ENCODE assay signal across 8 cellular contexts in the genomic region with DNA sequence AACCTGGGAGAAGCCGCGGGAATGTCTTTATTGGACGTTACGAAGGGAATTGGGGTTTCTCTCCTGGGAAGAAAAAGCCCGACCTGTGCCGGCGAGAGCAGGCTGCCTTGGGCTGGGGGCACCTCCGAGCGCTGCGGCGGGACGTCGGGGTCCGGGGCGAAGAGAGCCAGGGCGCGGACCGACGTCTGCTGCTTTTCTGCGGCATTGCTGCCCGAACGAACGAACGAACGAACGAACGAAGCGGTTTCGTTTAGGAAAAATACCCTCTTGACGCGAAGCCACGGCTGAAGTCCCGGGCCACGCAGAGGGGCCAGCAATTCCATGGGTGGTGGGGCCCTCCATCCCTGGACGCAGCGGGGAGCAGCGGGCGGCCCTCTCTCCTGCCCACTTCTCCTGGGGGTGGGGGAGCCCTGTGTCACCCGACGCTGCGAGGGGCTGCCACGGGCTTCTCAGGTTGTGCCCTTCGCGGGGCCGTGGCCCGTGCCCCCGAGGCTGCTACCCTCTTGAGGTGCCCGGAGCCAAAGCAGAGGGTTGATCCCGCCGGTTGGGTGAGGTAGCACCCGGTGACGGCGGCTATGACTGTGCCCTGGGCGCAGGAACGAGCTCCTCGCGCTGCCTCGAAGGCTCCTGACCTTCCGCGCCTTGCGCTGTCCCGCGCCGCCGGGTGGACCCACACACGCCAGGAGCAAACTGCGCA. TPM values are rescaled to one million over a fixed set of nuclear protein-coding genes. Genes with fewer than 3 reads are reported as not detected.
A peak's percentile ranks its signal among the peaks of the same experiment; 100 is the strongest.
DNase-seq lines count a peak whose midpoint lies in the region; ATAC-seq lines count a peak whose summit lies in the region.

No MANE protein-coding gene starts in this region.

- H3K27ac Mint-ChIP-seq in activated CD4-positive, alpha-beta T cell treated with anti-CD3 and anti-CD28 coated beads, Interleukin-2, amount 10 ng/mL, durations not matched to agents 24 days and 14 days = no peak overlapping the region
- H3K27ac Mint-ChIP-seq in activated CD8-positive, alpha-beta T cell treated with anti-CD3 and anti-CD28 coated beads, Interleukin-2, amount 10 ng/mL, durations not matched to agents 7 days and 5 days = no peak overlapping the region
- H3K27ac Mint-ChIP-seq in stimulated activated naive B cell treated with anti-CD40 and anti-IgM and Interleukin-4, amounts not matched to agents 10 μg/mL and 1 μg/mL and 100 μg/mL, for 72 hours = peak overlapping the region; percentile 25

- POLR2A ChIA-PET in activated CD8-positive, alpha-beta T cell treated with anti-CD3 and anti-CD28 coated beads, Interleukin-2, amount 10 ng/mL, durations not matched to agents 7 days and 5 days (lab: Charles Lee) = no interaction called here

- DNase-seq in activated CD4-positive, alpha-beta T cell treated with anti-CD3 and anti-CD28 coated beads, Interleukin-2, amount 10 ng/mL, durations not matched to agents 24 days and 14 days = peak; percentile 66
- no peak for DNase-seq in activated CD4-positive, alpha-beta T cell treated with anti-CD3 and anti-CD28 coated beads for 1 hour
- no peak for DNase-seq in activated CD8-positive, alpha-beta T cell treated with anti-CD3 and anti-CD28 coated beads, Interleukin-2, amount 10 ng/mL, durations not matched to agents 7 days and 5 days
- DNase-seq in left kidney (ENCODE audit: low read depth, low spot score) = peak; percentile 23
- no peak for DNase-seq in stimulated activated naive B cell treated with anti-CD40 and anti-IgM and Interleukin-4, amounts not matched to agents 10 μg/mL and 1 μg/mL and 100 μg/mL, for 72 hours
- no peak for DNase-seq in C1 segment of cervical spinal cord (lab: John Stamatoyannopoulos, UW)
- no peak for DNase-seq in NOMO-1 treated with dmso at 0.1 percent for 144 hours (lab: John Stamatoyannopoulos, UW; ENCODE audit: unreplicated experiment)
- no peak for DNase-seq in dermis blood vessel endothelial cell

- peaks cover 82% of the 10 kb centered on the region for H3K27me3 Mint-ChIP-seq in activated CD4-positive, alpha-beta T cell treated with anti-CD3 and anti-CD28 coated beads, Interleukin-2, amount 10 ng/mL, durations not matched to agents 24 days and 14 days
- peaks cover 82% of the 10 kb centered on the region for H3K27me3 Mint-ChIP-seq in activated CD8-positive, alpha-beta T cell treated with anti-CD3 and anti-CD28 coated beads, Interleukin-2, amount 10 ng/mL, durations not matched to agents 7 days and 5 days (ENCODE audit: low read depth)
- H3K27me3 Mint-ChIP-seq in stimulated activated naive B cell treated with anti-CD40 and anti-IgM and Interleukin-4, amounts not matched to agents 10 μg/mL and 1 μg/mL and 100 μg/mL, for 72 hours = peaks cover 82 to 89% of the 10 kb centered on the region in 2 donors

- peaks cover 4% of the 10 kb centered on the region for H3K4me1 Mint-ChIP-seq in activated CD4-positive, alpha-beta T cell treated with anti-CD3 and anti-CD28 coated beads, Interleukin-2, amount 10 ng/mL, durations not matched to agents 24 days and 14 days
- H3K4me1 Mint-ChIP-seq in activated CD8-positive, alpha-beta T cell treated with anti-CD3 and anti-CD28 coated beads, Interleukin-2, amount 10 ng/mL, durations not matched to agents 7 days and 5 days (ENCODE audit: low read depth) = peaks cover 14% of the 10 kb centered on the region
- peaks cover 23 to 36% of the 10 kb centered on the region in 2 donors for H3K4me1 Mint-ChIP-seq in stimulated activated naive B cell treated with anti-CD40 and anti-IgM and Interleukin-4, amounts not matched to agents 10 μg/mL and 1 μg/mL and 100 μg/mL, for 72 hours

- intact Hi-C loops in activated CD4-positive, alpha-beta T cell treated with anti-CD3 and anti-CD28 coated beads, Interleukin-2, amount 10 ng/mL, durations not matched to agents 24 days and 14 days (cut with micrococcal nuclease) = loop anchor here (5.0 kb wide), 1 partner anchor 153 kb away; no protein-coding TSS in a partner anchor

- ATAC-seq in activated CD8-positive, alpha-beta T cell treated with anti-CD3 and anti-CD28 coated beads, Interleukin-2, amount 10 ng/mL, durations not matched to agents 7 days and 5 days = no peak
- peak in 1 of 2 donors; percentile 38 for ATAC-seq in stimulated activated naive B cell treated with anti-CD40 and anti-IgM and Interleukin-4, amounts not matched to agents 10 μg/mL and 1 μg/mL and 100 μg/mL, for 72 hours (replicated peaks)

- H3K36me3 Mint-ChIP-seq in activated CD4-positive, alpha-beta T cell treated with anti-CD3 and anti-CD28 coated beads, Interleukin-2, amount 10 ng/mL, durations not matched to agents 24 days and 14 days (ENCODE audit: low read depth) = no peaks in the 10 kb centered on the region
- H3K36me3 Mint-ChIP-seq in activated CD8-positive, alpha-beta T cell treated with anti-CD3 and anti-CD28 coated beads, Interleukin-2, amount 10 ng/mL, durations not matched to agents 7 days and 5 days (ENCODE audit: low read depth) = no peaks in the 10 kb centered on the region
- H3K36me3 Mint-ChIP-seq in stimulated activated naive B cell treated with anti-CD40 and anti-IgM and Interleukin-4, amounts not matched to agents 10 μg/mL and 1 μg/mL and 100 μg/mL, for 72 hours = peaks cover 0 to 4% of the 10 kb centered on the region in 2 donors

- no peaks in the 10 kb centered on the region for H3K9me3 Mint-ChIP-seq in activated CD4-positive, alpha-beta T cell treated with anti-CD3 and anti-CD28 coated beads, Interleukin-2, amount 10 ng/mL, durations not matched to agents 24 days and 14 days
- no peaks in the 10 kb centered on the region for H3K9me3 Mint-ChIP-seq in activated CD8-positive, alpha-beta T cell treated with anti-CD3 and anti-CD28 coated beads, Interleukin-2, amount 10 ng/mL, durations not matched to agents 7 days and 5 days (ENCODE audit: insufficient read depth)
- no peaks in the 10 kb centered on the region for H3K9me3 Mint-ChIP-seq in stimulated activated naive B cell treated with anti-CD40 and anti-IgM and Interleukin-4, amounts not matched to agents 10 μg/mL and 1 μg/mL and 100 μg/mL, for 72 hours

- CTCF ChIA-PET in activated CD8-positive, alpha-beta T cell treated with anti-CD3 and anti-CD28 coated beads, Interleukin-2, amount 10 ng/mL, durations not matched to agents 7 days and 5 days (lab: Charles Lee) = no interaction called here

- no peak overlapping the region for H3K4me3 Mint-ChIP-seq in activated CD4-positive, alpha-beta T cell treated with anti-CD3 and anti-CD28 coated beads, Interleukin-2, amount 10 ng/mL, durations not matched to agents 24 days and 14 days
- peak overlapping the region; percentile 3 for H3K4me3 Mint-ChIP-seq in activated CD8-positive, alpha-beta T cell treated with anti-CD3 and anti-CD28 coated beads, Interleukin-2, amount 10 ng/mL, durations not matched to agents 7 days and 5 days
- peak overlapping the region; percentile 32 to 58 for H3K4me3 Mint-ChIP-seq in stimulated activated naive B cell treated with anti-CD40 and anti-IgM and Interleukin-4, amounts not matched to agents 10 μg/mL and 1 μg/mL and 100 μg/mL, for 72 hours

RNA-seq across cellular contexts. Expression of gene PITX1, which starts 4.9 kb away (rescaled TPM):
- total RNA-seq in activated CD4-positive, alpha-beta T cell treated with anti-CD3 and anti-CD28 coated beads, Interleukin-2, amount 10 ng/mL, durations not matched to agents 24 days and 14 days = 0.61 and 0.78 TPM in 2 replicates
- total RNA-seq in activated CD8-positive, alpha-beta T cell treated with anti-CD3 and anti-CD28 coated beads, Interleukin-2, amount 10 ng/mL, durations not matched to agents 7 days and 5 days = not detected
- total RNA-seq in dermis blood vessel endothelial cell = 0.51 TPM in 1 of 2 replicates, not detected in the other

Comparison
In these comparisons a context has a peak if more than half of its experiments do, and no peak if none do; other contexts are left out.
1. DNase-seq: peak in activated CD4-positive, alpha-beta T cell treated with anti-CD3 and anti-CD28 coated beads, Interleukin-2, amount 10 ng/mL, durations not matched to agents 24 days and 14 days (single experiment) and left kidney (single experiment); none in activated CD4-positive, alpha-beta T cell treated with anti-CD3 and anti-CD28 coated beads for 1 hour (single experiment), activated CD8-positive, alpha-beta T cell treated with anti-CD3 and anti-CD28 coated beads, Interleukin-2, amount 10 ng/mL, durations not matched to agents 7 days and 5 days (single experiment), stimulated activated naive B cell treated with anti-CD40 and anti-IgM and Interleukin-4, amounts not matched to agents 10 μg/mL and 1 μg/mL and 100 μg/mL, for 72 hours (single experiment), C1 segment of cervical spinal cord (0 of 14), NOMO-1 treated with dmso at 0.1 percent for 144 hours (single experiment) and dermis blood vessel endothelial cell (single experiment).